ENCODE assay signal across 17 cellular contexts in the genomic region with DNA sequence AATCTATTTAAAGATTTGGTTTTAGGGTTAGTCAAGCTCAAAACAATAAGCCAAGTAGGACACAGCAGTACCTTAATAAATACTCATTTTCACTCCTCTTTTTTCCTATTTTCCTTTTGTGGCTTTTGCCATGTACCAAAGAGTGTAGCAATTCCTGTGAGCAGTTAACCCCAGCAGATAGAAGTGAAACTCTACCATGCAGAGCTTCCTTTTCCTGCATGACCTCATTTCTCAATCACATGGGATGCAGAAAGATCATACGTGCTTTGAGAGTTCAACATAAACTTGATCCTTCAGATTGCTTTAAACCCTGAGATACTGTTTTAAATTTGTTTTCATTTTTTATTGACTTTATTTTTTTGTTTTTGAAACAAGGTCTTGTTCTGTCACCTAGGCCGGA.
A peak's percentile ranks its signal among the peaks of the same experiment; 100 is the strongest.
DNase-seq lines count a peak whose midpoint lies in the region; ATAC-seq and TF ChIP-seq lines count a peak whose summit lies in the region.
"Had no signal": no experiment of that assay in that cellular context is flagged by ENCODE, and none has a peak within 500 bp of the region (broad histone marks: within the 10 kb centered on the region; RNA-seq: fewer than 3 reads in every experiment).

No MANE protein-coding gene starts in this region.

- intact Hi-C loops in thyroid gland (cut with DNase I) = no loop called here

- peaks cover 0 to 8% of the 10 kb centered on the region in 2 donors for H3K4me1 ChIP-seq in thyroid gland
- H3K4me1 ChIP-seq: parathyroid adenoma had no signal

- H3K4me3 ChIP-seq in thyroid gland (replicated peaks in 1 of 3) = no peak overlapping the region
- H3K4me3 ChIP-seq: body of pancreas, lung had no signal

- ATAC-seq in omental fat pad (ENCODE audit: low FRiP score) = no peak
- ATAC-seq: activated CD4-positive, CD25-positive, alpha-beta regulatory T cell treated with anti-CD3 and anti-CD28 coated beads, Interleukin-2, amount 50 U/mL, for 24 hours; body of pancreas; SK-N-SH treated with all-trans-retinoic acid at 6 μM for 48 hours; stimulated activated effector memory CD8-positive, alpha-beta T cell treated with anti-CD3 and anti-CD28 coated beads, Interleukin-12 subunit alpha, Interleukin-12 subunit beta, amount 100 ng/mL, for 72 hours had no signal

- DNase-seq in GF-D8 (lab: John Stamatoyannopoulos, UW) = peak; percentile 59
- DNase-seq in HCEC 1CT = peak; percentile 7
- DNase-seq in NOMO-1 treated with DMSO at 0.1 percent for 48 hours (lab: John Stamatoyannopoulos, UW; ENCODE audit: unreplicated experiment) = peak; percentile 86
- peak; percentile 22 for DNase-seq in kidney tubule cell (ENCODE audit: low spot score)
- DNase-seq in thyroid gland = no peak
- no peak for DNase-seq in omental fat pad (ENCODE audit: low spot score)
- no peak for DNase-seq in activated CD4-positive, alpha-beta T cell treated with anti-CD3 and anti-CD28 coated beads, Interleukin-2, amount 50 U/mL, for 1 hour
- DNase-seq in activated CD4-positive, alpha-beta T cell treated with anti-CD3 and anti-CD28 coated beads, Interleukin-2, amount 50 U/mL, for 4 hours = no peak
- DNase-seq: hippocampal formation, NCI-H1105 treated with DMSO at 0.1 percent for 48 hours, NCI-H524 treated with DMSO at 0.1 percent for 48 hours had no signal

- WGBS in thyroid gland, 2 donors = 80 to 86% methylated on average over 2 of the region's 2 CpGs

- no peak for TF ChIP-seq POLR2A in thyroid gland (IDR thresholded peaks at IDR 0.05)

- no peaks in the 10 kb centered on the region for H3K36me3 ChIP-seq in thyroid gland

- H3K9me3 ChIP-seq in thyroid gland = no peaks in the 10 kb centered on the region
- H3K9me3 ChIP-seq: body of pancreas had no signal

- H3K27me3 ChIP-seq in thyroid gland = no peaks in the 10 kb centered on the region

- H3K27ac ChIP-seq in thyroid gland = no peak overlapping the region
- H3K27ac ChIP-seq: body of pancreas, parathyroid adenoma had no signal

- TF ChIP-seq CTCF in thyroid gland (IDR thresholded peaks at IDR 0.05) = no peak
- no peak for TF ChIP-seq CTCF in omental fat pad (IDR thresholded peaks at IDR 0.05)

Comparison
In these comparisons a context has a peak if more than half of its experiments do, and no peak if none do; other contexts are left out.
1. DNase-seq: peak in GF-D8 (single experiment), HCEC 1CT (single experiment), NOMO-1 treated with DMSO at 0.1 percent for 48 hours (single experiment) and kidney tubule cell (single experiment); none in thyroid gland (0 of 2), omental fat pad (single experiment), activated CD4-positive, alpha-beta T cell treated with anti-CD3 and anti-CD28 coated beads, Interleukin-2, amount 50 U/mL, for 1 hour (single experiment) and activated CD4-positive, alpha-beta T cell treated with anti-CD3 and anti-CD28 coated beads, Interleukin-2, amount 50 U/mL, for 4 hours (0 of 2).